Comparison of ENCODE assay signal across 12 cellular contexts in genomic region chr17:80694992-80695912, GRCh38.
DNase-seq lines count a peak whose midpoint lies in the region; ATAC-seq and TF ChIP-seq lines count a peak whose summit lies in the region.
"Had no signal": no experiment of that assay in that cellular context is flagged by ENCODE, and none has a peak within 500 bp of the region (broad histone marks: within the 10 kb centered on the region; RNA-seq: fewer than 3 reads in every experiment).

No MANE protein-coding gene starts in this region.

- ATAC-seq in stimulated activated naive CD8-positive, alpha-beta T cell treated with anti-CD3 and anti-CD28 coated beads, Interleukin-15, Interleukin-2, amounts not matched to agents 100 U/mL and 50 U/mL, for 24 hours, result peak; percentile 82
- ATAC-seq in GM18498 (IDR thresholded peaks at IDR 0.05; ENCODE audit: unreplicated experiment), result no peak
- ATAC-seq: left ventricle myocardium superior had no signal

- no peaks in the 10 kb centered on the region for H3K27me3 ChIP-seq in hepatocyte
- H3K27me3 ChIP-seq: BLaER1, thyroid gland had no signal

- no peak for TF ChIP-seq CTCF in hepatocyte (IDR thresholded peaks at IDR 0.05; ENCODE audit: poor library complexity)

- H3K79me2 ChIP-seq in hepatocyte, result peaks cover 67% of the 10 kb centered on the region

- peak; percentile 26 for DNase-seq in stimulated activated CD4-positive, alpha-beta T cell treated with anti-CD3 and anti-CD28 coated beads, Interleukin-15, amount 100 ng/mL, for 24 hours
- DNase-seq in stimulated activated CD4-positive, alpha-beta T cell treated with anti-CD3 and anti-CD28 coated beads, Interleukin-2, amount 100 ng/mL, for 48 hours, result no peak
- DNase-seq in activated CD4-positive, alpha-beta T cell treated with anti-CD3 and anti-CD28 coated beads, Interleukin-2, amount 50 U/mL, for 48 hours, result peak; percentile 22 to 36
- peak; percentile 85 for DNase-seq in hepatocyte (ENCODE audit: low spot score)
- peak; percentile 43 for DNase-seq in stimulated activated naive CD8-positive, alpha-beta T cell treated with anti-CD3 and anti-CD28 coated beads, Interleukin-15, Interleukin-2, amounts not matched to agents 100 U/mL and 50 U/mL, for 24 hours
- DNase-seq in AG20443 (ENCODE audit: low spot score), result no peak
- no peak for DNase-seq in NCI-H524 treated with DMSO at 0.1 percent for 48 hours (lab: John Stamatoyannopoulos, UW)
- DNase-seq: left ventricle myocardium superior, thyroid gland had no signal

- peaks cover 28% of the 10 kb centered on the region for H3K4me1 ChIP-seq in hepatocyte (ENCODE audit: insufficient read depth)
- H3K4me1 ChIP-seq: parathyroid adenoma, thyroid gland had no signal

- H3K36me3 ChIP-seq in hepatocyte (replicated peaks; ENCODE audit: insufficient read depth, low read depth), result no peaks in the 10 kb centered on the region
- H3K36me3 ChIP-seq: thyroid gland had no signal

- H4K20me1 ChIP-seq in hepatocyte (ENCODE audit: insufficient read depth, poor library complexity, severe bottlenecking), result peaks cover 4% of the 10 kb centered on the region

- WGBS in hepatocyte (ENCODE audit: low lambda C conversion rate, missing lambda C conversion rate), result 80% methylated on average over 28 of the region's 28 CpGs

- H3K9me2 ChIP-seq in hepatocyte (replicated peaks; ENCODE audit: insufficient read depth), result no peaks in the 10 kb centered on the region

- H3K4me3 ChIP-seq in hepatocyte, result no peak overlapping the region
- H3K4me3 ChIP-seq: BLaER1, thyroid gland had no signal

- no peak overlapping the region for H2AFZ ChIP-seq in hepatocyte
- H2AFZ ChIP-seq: parathyroid adenoma had no signal

- H3K4me2 ChIP-seq in hepatocyte, result peak overlapping the region; percentile 20
- H3K4me2 ChIP-seq: BLaER1 had no signal

- H3K27ac ChIP-seq in hepatocyte, result peak overlapping the region; percentile 95
- H3K27ac ChIP-seq: BLaER1, parathyroid adenoma, thyroid gland had no signal

- H3K9me3 ChIP-seq in hepatocyte (ENCODE audit: low read depth), result no peaks in the 10 kb centered on the region
- H3K9me3 ChIP-seq: thyroid gland had no signal

Comparison
In these comparisons a context has a peak if more than half of its experiments do, and no peak if none do; other contexts are left out.
1. DNase-seq: peak in stimulated activated CD4-positive, alpha-beta T cell treated with anti-CD3 and anti-CD28 coated beads, Interleukin-15, amount 100 ng/mL, for 24 hours (single experiment), activated CD4-positive, alpha-beta T cell treated with anti-CD3 and anti-CD28 coated beads, Interleukin-2, amount 50 U/mL, for 48 hours (2 of 2), hepatocyte (single experiment) and stimulated activated naive CD8-positive, alpha-beta T cell treated with anti-CD3 and anti-CD28 coated beads, Interleukin-15, Interleukin-2, amounts not matched to agents 100 U/mL and 50 U/mL, for 24 hours (single experiment); none in stimulated activated CD4-positive, alpha-beta T cell treated with anti-CD3 and anti-CD28 coated beads, Interleukin-2, amount 100 ng/mL, for 48 hours (0 of 2), AG20443 (single experiment) and NCI-H524 treated with DMSO at 0.1 percent for 48 hours (single experiment).